ENCODE assay signal across 13 cellular contexts in genomic region chr4:92969650-92970370, GRCh38.
DNase-seq lines count a peak whose midpoint lies in the region; ATAC-seq, FAIRE-seq and TF ChIP-seq lines count a peak whose summit lies in the region.
"Had no signal": no experiment of that assay in that cellular context is flagged by ENCODE, and none has a peak within 500 bp of the region (broad histone marks: within the 10 kb centered on the region; RNA-seq: fewer than 3 reads in every experiment).

No MANE protein-coding gene starts in this region.

- no peaks in the 10 kb centered on the region for H3K9me3 ChIP-seq in Panc1 (ENCODE audit: control insufficient read depth, insufficient read depth, low read depth, low read length)
- no peaks in the 10 kb centered on the region for H3K9me3 ChIP-seq in fibroblast of lung (ENCODE audit: control insufficient read depth, insufficient read depth, low read depth, low read length)
- H3K9me3 ChIP-seq in pancreas: no peaks in the 10 kb centered on the region

- peak; percentile 94 for ATAC-seq in Panc1
- ATAC-seq in pancreas: peak; percentile 98 to 100 (median 99)
- ATAC-seq in GM18858 (IDR thresholded peaks at IDR 0.05; ENCODE audit: unreplicated experiment): no peak

- H3K36me3 Mint-ChIP-seq in T-helper 2 cell treated with Interferon-gamma antibody and Interleukin-4, amounts not matched to agents 5 μg/mL and 100 μg/mL, for 36 hours (ENCODE audit: low read depth): no peaks in the 10 kb centered on the region

- no peak overlapping the region for H3K27ac Mint-ChIP-seq in T-helper 2 cell treated with Interferon-gamma antibody and Interleukin-4, amounts not matched to agents 5 μg/mL and 100 μg/mL, for 36 hours
- H3K27ac Mint-ChIP-seq: activated naive CD4-positive, alpha-beta T cell treated with anti-CD3 and anti-CD28 coated beads for 36 hours had no signal

- H3K9me3 Mint-ChIP-seq in T-helper 2 cell treated with Interferon-gamma antibody and Interleukin-4, amounts not matched to agents 5 μg/mL and 100 μg/mL, for 36 hours: peaks cover 3% of the 10 kb centered on the region

- no peaks in the 10 kb centered on the region for H3K27me3 Mint-ChIP-seq in T-helper 2 cell treated with Interferon-gamma antibody and Interleukin-4, amounts not matched to agents 5 μg/mL and 100 μg/mL, for 36 hours (ENCODE audit: low read depth)

- 44 to 47% methylated on average over 4 of the region's 4 CpGs for WGBS in pancreas, 2 donors

- H3K79me2 ChIP-seq in fibroblast of lung (ENCODE audit: control insufficient read depth, insufficient read depth, low read length): no peaks in the 10 kb centered on the region
- H3K79me2 ChIP-seq: parathyroid adenoma had no signal

- H4K20me1 ChIP-seq in fibroblast of lung (ENCODE audit: control insufficient read depth, extremely low read depth, insufficient read depth, low read length): no peaks in the 10 kb centered on the region

- no peaks in the 10 kb centered on the region for H3K4me1 Mint-ChIP-seq in T-helper 2 cell treated with Interferon-gamma antibody and Interleukin-4, amounts not matched to agents 5 μg/mL and 100 μg/mL, for 36 hours (ENCODE audit: low read depth)

- no peak overlapping the region for H3K9ac ChIP-seq in fibroblast of lung (ENCODE audit: insufficient read depth, low read length)
- H3K9ac ChIP-seq: parathyroid adenoma had no signal

- no TSS peak for BruUV-seq in Panc1 (replicated peaks; lab: Mats Ljungman, UMichigan)

- peak overlapping the region; percentile 13 for H3K4me2 ChIP-seq in fibroblast of lung (ENCODE audit: extremely low read depth, insufficient read depth, low read length)

- intact Hi-C loops in Panc1 (cut with micrococcal nuclease; ENCODE audit: unreplicated experiment) (no loop called here), pancreas (cut with DNase I) (no loop called here)

- TF ChIP-seq CTCF in Panc1 (IDR thresholded peaks at IDR 0.05) (no peak), fibroblast of lung (conservative IDR thresholded peaks at IDR 0.05 in 1 of 2, IDR thresholded peaks at IDR 0.05 in 1 of 2; ENCODE audit: low read depth in 1 of 2, low read length in 2 of 2) (no peak), pancreas (IDR thresholded peaks at IDR 0.05) (no peak), coronary artery (IDR thresholded peaks at IDR 0.05) (no peak)

- H3K27ac ChIP-seq in Panc1 (ENCODE audit: low read length): no peak overlapping the region
- H3K27ac ChIP-seq in fibroblast of lung (ENCODE audit: insufficient read depth, low read length): no peak overlapping the region
- peak overlapping the region in 1 of 4 donors; percentile 13 for H3K27ac ChIP-seq in pancreas
- H3K27ac ChIP-seq in coronary artery: no peak overlapping the region
- H3K27ac ChIP-seq: parathyroid adenoma had no signal

- no peak overlapping the region for H2AFZ ChIP-seq in fibroblast of lung (ENCODE audit: low read length)
- H2AFZ ChIP-seq: parathyroid adenoma had no signal

- DNase-seq in Daoy (ENCODE audit: low read depth) (peak; percentile 52), Panc1 (ENCODE audit: low read depth, low spot score) (peak; percentile 81), fibroblast of lung (ENCODE audit: low read depth in 2 of 2) (peak; percentile 95 to 97), pancreas (no peak), GM12892 (ENCODE audit: insufficient read length) (no peak), coronary artery (ENCODE audit: low spot score) (no peak)
- no peak for DNase-seq in T-helper 2 cell treated with Interferon-gamma antibody and Interleukin-4, amounts not matched to agents 5 μg/mL and 100 μg/mL, for 36 hours (ENCODE audit: low spot score)
- DNase-seq: activated naive CD4-positive, alpha-beta T cell treated with anti-CD3 and anti-CD28 coated beads for 36 hours; GF-D8; heart left ventricle; NCI-H2171 had no signal

- no peaks in the 10 kb centered on the region for H3K27me3 ChIP-seq in Panc1 (ENCODE audit: control insufficient read depth, insufficient read depth, low read length)
- no peaks in the 10 kb centered on the region for H3K27me3 ChIP-seq in fibroblast of lung (ENCODE audit: control insufficient read depth, insufficient read depth, low read length)
- H3K27me3 ChIP-seq in pancreas: no peaks in the 10 kb centered on the region
- H3K27me3 ChIP-seq: heart left ventricle had no signal

- no peak for TF ChIP-seq POLR2A in GM12892 (IDR thresholded peaks at IDR 0.05; ENCODE audit: low read depth, low read length)

- POLR2A ChIA-PET in Panc1 (lab: Charles Lee): no interaction called here

- no peak overlapping the region for H3K4me3 Mint-ChIP-seq in T-helper 2 cell treated with Interferon-gamma antibody and Interleukin-4, amounts not matched to agents 5 μg/mL and 100 μg/mL, for 36 hours
- H3K4me3 Mint-ChIP-seq: activated naive CD4-positive, alpha-beta T cell treated with anti-CD3 and anti-CD28 coated beads for 36 hours had no signal

- no peak for FAIRE-seq in pancreas (lab: Jason Lieb, UNC)
- no peak for FAIRE-seq in GM12892 (lab: Jason Lieb, UNC)

- no peaks in the 10 kb centered on the region for H3K36me3 ChIP-seq in Panc1 (ENCODE audit: control insufficient read depth, insufficient read depth, low read length)
- H3K36me3 ChIP-seq in fibroblast of lung (ENCODE audit: control insufficient read depth, insufficient read depth, low read length): no peaks in the 10 kb centered on the region
- no peaks in the 10 kb centered on the region for H3K36me3 ChIP-seq in pancreas
- H3K36me3 ChIP-seq: heart left ventricle had no signal

- in situ Hi-C loops in Panc1 (cut with HindIII; ENCODE audit: low pct_unique_long_range_greater_than_20kb, low sequenced_read_pairs): no loop called here

- H3K4me3 ChIP-seq in Panc1 (ENCODE audit: low read depth in 2 of 2, low read length in 2 of 2) (no peak overlapping the region), fibroblast of lung (replicated peaks in 1 of 4; ENCODE audit: control extremely low read depth in 1 of 4, insufficient read depth in 1 of 4, low read depth in 3 of 4, low read length in 4 of 4) (no peak overlapping the region), pancreas (no peak overlapping the region), coronary artery (no peak overlapping the region)
- H3K4me3 ChIP-seq: heart left ventricle had no signal

- CTCF ChIA-PET in Panc1 (lab: Charles Lee): no interaction called here

- H3K4me1 ChIP-seq in Panc1 (ENCODE audit: control insufficient read depth, insufficient read depth, low read length) (no peaks in the 10 kb centered on the region), fibroblast of lung (ENCODE audit: control insufficient read depth, extremely low read depth, insufficient read depth, low read length) (no peaks in the 10 kb centered on the region), pancreas (peaks cover 0 to 12% (median 8%) of the 10 kb centered on the region in 3 donors)
- H3K4me1 ChIP-seq: heart left ventricle, parathyroid adenoma had no signal

Comparison
In these comparisons a context has a peak if more than half of its experiments do, and no peak if none do; other contexts are left out.
1. DNase-seq: peak in Daoy (single experiment), Panc1 (single experiment) and fibroblast of lung (2 of 2); none in pancreas (0 of 6), GM12892 (single experiment), T-helper 2 cell treated with Interferon-gamma antibody and Interleukin-4, amounts not matched to agents 5 μg/mL and 100 μg/mL, for 36 hours (single experiment) and coronary artery (single experiment).